In the genomic region with DNA sequence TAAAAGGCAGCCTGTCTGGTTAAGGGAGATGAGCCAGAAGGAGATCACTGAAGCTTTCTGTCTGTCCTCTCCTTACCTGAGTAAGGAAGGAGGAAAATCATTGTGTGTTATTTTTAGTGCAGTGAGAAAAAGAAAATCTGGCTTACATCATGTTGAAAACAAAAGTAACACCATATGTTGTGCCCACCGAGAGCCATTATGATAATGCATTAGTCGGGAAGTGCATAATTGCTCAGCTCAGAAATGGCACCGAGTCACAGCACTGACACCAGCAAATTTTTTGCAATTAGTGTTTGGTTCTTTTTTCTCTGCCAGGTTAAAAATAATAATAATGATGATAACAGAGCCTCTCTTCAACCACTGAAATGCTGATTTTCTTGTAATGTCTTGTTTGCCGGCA, we compare ENCODE assay signal across 33 cellular contexts. TPM values are rescaled to one million over a fixed set of nuclear protein-coding genes. Genes with fewer than 3 reads are reported as not detected.
DNase-seq lines count a peak whose midpoint lies in the region; TF ChIP-seq lines count a peak whose summit lies in the region.
"Had no signal": no experiment of that assay in that cellular context is flagged by ENCODE, and none has a peak within 500 bp of the region (broad histone marks: within the 10 kb centered on the region; RNA-seq: fewer than 3 reads in every experiment).

No MANE protein-coding gene starts in this region.

- no peaks in the 10 kb centered on the region for H3K4me1 Mint-ChIP-seq in activated T-cell treated with anti-CD3 and anti-CD28 coated beads, Interleukin-2, amount 50 U/mL, for 24 hours (ENCODE audit: low read depth)
- H3K4me1 Mint-ChIP-seq: activated T-helper 17 cell treated with anti-CD3 and anti-CD28 coated beads, Interleukin-2, amount 50 U/mL, for 72 hours; B cell; CD8-positive, alpha-beta memory T cell; central memory CD8-positive, alpha-beta T cell; T-helper 17 cell had no signal

- no peak overlapping the region for H2AFZ ChIP-seq in osteoblast (ENCODE audit: low read length)

- no peaks in the 10 kb centered on the region for H3K27me3 ChIP-seq in osteoblast (ENCODE audit: insufficient read depth, low read length)
- H3K27me3 ChIP-seq: body of pancreas, neutrophil, spleen, testis had no signal

- H3K9me3 Mint-ChIP-seq in activated T-cell treated with anti-CD3 and anti-CD28 coated beads, Interleukin-2, amount 50 U/mL, for 24 hours, result no peaks in the 10 kb centered on the region
- H3K9me3 Mint-ChIP-seq: activated CD8-positive, alpha-beta T cell treated with anti-CD3 and anti-CD28 coated beads for 36 hours; stimulated activated naive CD8-positive, alpha-beta T cell treated with anti-CD3 and anti-CD28 coated beads, Interleukin-15, Interleukin-2, amounts not matched to agents 100 ng/mL and 50 ng/mL, for 24 hours had no signal

- peak; percentile 19 for DNase-seq in NCI-H748 (lab: John Stamatoyannopoulos, UW; ENCODE audit: unreplicated experiment)
- DNase-seq in NCI-H748 treated with DMSO at 0.1 percent for 48 hours (lab: John Stamatoyannopoulos, UW), result no peak
- peak; percentile 42 for DNase-seq in NCI-H1105 treated with DMSO at 0.1 percent for 48 hours (lab: John Stamatoyannopoulos, UW)
- DNase-seq in NCI-H524 (lab: John Stamatoyannopoulos, UW), result peak; percentile 44 to 69
- DNase-seq in osteoblast (ENCODE audit: insufficient read length, low spot score, missing footprints), result peak; percentile 9
- DNase-seq in activated T-cell treated with anti-CD3 and anti-CD28 coated beads, Interleukin-2, amount 50 U/mL, for 24 hours, result no peak
- DNase-seq in T-helper 9 cell, result no peak
- DNase-seq in hepatic stellate cell (ENCODE audit: low spot score), result no peak
- DNase-seq: activated CD8-positive, alpha-beta memory T cell treated with anti-CD3 and anti-CD28 coated beads, Interleukin-2, amount 50 U/mL, for 48 hours; activated CD8-positive, alpha-beta T cell treated with anti-CD3 and anti-CD28 coated beads for 36 hours; activated naive CD4-positive, alpha-beta T cell treated with anti-CD3 and anti-CD28 coated beads, Interleukin-2, amount 50 U/mL, for 16 hours; body of pancreas; CD8-positive, alpha-beta memory T cell; hippocampal formation; Kasumi-1; left cardiac atrium; naive thymus-derived CD4-positive, alpha-beta T cell; NCI-H1930; PC-3; right cardiac atrium; spleen; stimulated activated CD8-positive, alpha-beta memory T cell treated with anti-CD3 and anti-CD28 coated beads, Interleukin-4, amount 100 ng/mL, for 48 hours; T-helper 17 cell; testis had no signal

- no peaks in the 10 kb centered on the region for H3K79me2 ChIP-seq in osteoblast (ENCODE audit: insufficient read depth, low read length)

- no peaks in the 10 kb centered on the region for H3K36me3 Mint-ChIP-seq in activated T-cell treated with anti-CD3 and anti-CD28 coated beads, Interleukin-2, amount 50 U/mL, for 24 hours (ENCODE audit: low read depth)
- H3K36me3 Mint-ChIP-seq: CD8-positive, alpha-beta memory T cell had no signal

- H3K4me1 ChIP-seq in osteoblast (ENCODE audit: insufficient read depth, low read length), result no peaks in the 10 kb centered on the region
- H3K4me1 ChIP-seq: A549, body of pancreas, spleen, testis had no signal

- H3K4me2 ChIP-seq in osteoblast (ENCODE audit: insufficient read depth, low read length), result no peak overlapping the region
- H3K4me2 ChIP-seq: A549 had no signal

- H3K9me3 ChIP-seq in osteoblast (ENCODE audit: low read depth, low read length), result no peaks in the 10 kb centered on the region
- H3K9me3 ChIP-seq: A549, body of pancreas, HAP-1, neutrophil, spleen, testis had no signal

- no peak for TF ChIP-seq CTCF in osteoblast (IDR thresholded peaks at IDR 0.05; ENCODE audit: extremely low read depth, low read depth, low read length)

- no peaks in the 10 kb centered on the region for H3K36me3 ChIP-seq in osteoblast (ENCODE audit: insufficient read depth, low read length)
- H3K36me3 ChIP-seq: HAP-1, neutrophil had no signal

- no peak overlapping the region for H3K27ac ChIP-seq in osteoblast (ENCODE audit: low read depth, low read length)
- H3K27ac ChIP-seq: A549, body of pancreas, neutrophil, SK-N-MC, spleen, testis had no signal

- H3K4me3 ChIP-seq in osteoblast (ENCODE audit: insufficient read depth, low read length), result no peak overlapping the region
- H3K4me3 ChIP-seq: A549, body of pancreas, HAP-1, lung, SK-N-MC, spleen, testis had no signal

- no peaks in the 10 kb centered on the region for H4K20me1 ChIP-seq in osteoblast (ENCODE audit: insufficient read depth, low read length)

- no peak overlapping the region for H3K4me3 Mint-ChIP-seq in activated T-cell treated with anti-CD3 and anti-CD28 coated beads, Interleukin-2, amount 50 U/mL, for 24 hours
- H3K4me3 Mint-ChIP-seq: activated CD8-positive, alpha-beta T cell treated with anti-CD3 and anti-CD28 coated beads for 36 hours; activated T-helper 17 cell treated with anti-CD3 and anti-CD28 coated beads, Interleukin-2, amount 50 U/mL, for 72 hours; B cell; CD8-positive, alpha-beta memory T cell; central memory CD8-positive, alpha-beta T cell; naive thymus-derived CD4-positive, alpha-beta T cell; stimulated activated naive CD8-positive, alpha-beta T cell treated with anti-CD3 and anti-CD28 coated beads, Interleukin-15, Interleukin-2, amounts not matched to agents 100 ng/mL and 50 ng/mL, for 24 hours; T-helper 17 cell had no signal

- no peak overlapping the region for H3K27ac Mint-ChIP-seq in activated T-cell treated with anti-CD3 and anti-CD28 coated beads, Interleukin-2, amount 50 U/mL, for 24 hours
- H3K27ac Mint-ChIP-seq: activated CD8-positive, alpha-beta T cell treated with anti-CD3 and anti-CD28 coated beads for 36 hours; activated T-helper 17 cell treated with anti-CD3 and anti-CD28 coated beads, Interleukin-2, amount 50 U/mL, for 72 hours; B cell; CD8-positive, alpha-beta memory T cell; naive thymus-derived CD4-positive, alpha-beta T cell; stimulated activated naive CD8-positive, alpha-beta T cell treated with anti-CD3 and anti-CD28 coated beads, Interleukin-15, Interleukin-2, amounts not matched to agents 100 ng/mL and 50 ng/mL, for 24 hours; T-helper 17 cell had no signal

- no peaks in the 10 kb centered on the region for H3K27me3 Mint-ChIP-seq in activated T-cell treated with anti-CD3 and anti-CD28 coated beads, Interleukin-2, amount 50 U/mL, for 24 hours
- H3K27me3 Mint-ChIP-seq: activated CD8-positive, alpha-beta T cell treated with anti-CD3 and anti-CD28 coated beads for 36 hours; B cell; CD8-positive, alpha-beta memory T cell; central memory CD8-positive, alpha-beta T cell; T-helper 17 cell had no signal

RNA-seq across cellular contexts. Expression of a gene that starts 46.6 kb away (rescaled TPM):
- 100 and 115 TPM in 2 replicates for total RNA-seq in osteoblast
- total RNA-seq: activated CD8-positive, alpha-beta T cell treated with anti-CD3 and anti-CD28 coated beads for 36 hours; activated T-helper 17 cell treated with anti-CD3 and anti-CD28 coated beads, Interleukin-2, amount 50 U/mL, for 72 hours; B cell had no signal

Comparison
In these comparisons a context has a peak if more than half of its experiments do, and no peak if none do; other contexts are left out.
1. DNase-seq: peak in NCI-H748 (single experiment), NCI-H1105 treated with DMSO at 0.1 percent for 48 hours (single experiment), NCI-H524 (2 of 2) and osteoblast (single experiment); none in NCI-H748 treated with DMSO at 0.1 percent for 48 hours (single experiment), activated T-cell treated with anti-CD3 and anti-CD28 coated beads, Interleukin-2, amount 50 U/mL, for 24 hours (single experiment), T-helper 9 cell (single experiment) and hepatic stellate cell (single experiment).